In genomic region chr1:209869242-209870149, GRCh38 we compare ENCODE assay signal across 19 cellular contexts. TPM values are rescaled to one million over a fixed set of nuclear protein-coding genes. Genes with fewer than 3 reads are reported as not detected.
DNase-seq lines count a peak whose midpoint lies in the region; ATAC-seq and TF ChIP-seq lines count a peak whose summit lies in the region.
"Had no signal": no experiment of that assay in that cellular context is flagged by ENCODE, and none has a peak within 500 bp of the region (broad histone marks: within the 10 kb centered on the region; RNA-seq: fewer than 3 reads in every experiment).

No MANE protein-coding gene starts in this region.

- H3K27me3 Mint-ChIP-seq in natural killer cell (ENCODE audit: low read depth in 2 of 2) = peaks cover 15 to 44% of the 10 kb centered on the region in 2 donors

- peaks cover 7% of the 10 kb centered on the region for H3K36me3 Mint-ChIP-seq in natural killer cell

- DNase-seq in NCI-H82 (lab: John Stamatoyannopoulos, UW) (peak; percentile 50), NCI-H82 treated with DMSO at 0.1 percent for 48 hours (lab: John Stamatoyannopoulos, UW; ENCODE audit: unreplicated experiment) (no peak), dedifferentiated amniotic fluid mesenchymal stem cell (ENCODE audit: extremely low spot score) (peak; percentile 44), medulla oblongata (ENCODE audit: extremely low spot score) (peak; percentile 66), natural killer cell (no peak), mucosa of gallbladder (ENCODE audit: low spot score) (no peak), NCI-H1105 treated with DMSO at 0.1 percent for 48 hours (lab: John Stamatoyannopoulos, UW) (no peak)
- DNase-seq: activated naive CD4-positive, alpha-beta T cell treated with anti-CD3 and anti-CD28 coated beads, Interleukin-2, amount 50 U/mL, for 16 hours; activated T-cell treated with anti-CD3 and anti-CD28 coated beads, Interleukin-2, amount 50 U/mL, for 48 hours; GDM1; left ventricle myocardium superior; NCI-H2029; sigmoid colon; stimulated activated naive B cell treated with anti-CD40 and anti-IgM and Interleukin-4, amounts not matched to agents 10 μg/mL and 1 μg/mL and 100 μg/mL, for 72 hours; T1000; trophoblast cell had no signal

- H3K4me3 Mint-ChIP-seq in natural killer cell = no peak overlapping the region
- H3K4me3 Mint-ChIP-seq: IgD-negative memory B cell; stimulated activated naive B cell treated with anti-CD40 and anti-IgM and Interleukin-4, amounts not matched to agents 10 μg/mL and 1 μg/mL and 100 μg/mL, for 72 hours had no signal

- H3K4me1 Mint-ChIP-seq in natural killer cell = no peaks in the 10 kb centered on the region
- H3K4me1 Mint-ChIP-seq: IgD-negative memory B cell had no signal

- H3K9me3 Mint-ChIP-seq in natural killer cell = peaks cover 2 to 3% of the 10 kb centered on the region in 2 donors

- no peak for TF ChIP-seq CTCF in natural killer cell (IDR thresholded peaks at IDR 0.05)

- ATAC-seq in natural killer cell (no peak), GM21390 (IDR thresholded peaks at IDR 0.05; ENCODE audit: unreplicated experiment) (no peak)
- ATAC-seq: activated CD4-positive, CD25-positive, alpha-beta regulatory T cell treated with anti-CD3 and anti-CD28 coated beads, Interleukin-2, amount 50 U/mL, for 24 hours; left ventricle myocardium superior; stimulated activated naive B cell treated with anti-CD40 and anti-IgM and Interleukin-4, amounts not matched to agents 10 μg/mL and 1 μg/mL and 100 μg/mL, for 72 hours had no signal

- no peak overlapping the region for H3K27ac Mint-ChIP-seq in natural killer cell
- H3K27ac Mint-ChIP-seq: IgD-negative memory B cell; stimulated activated naive B cell treated with anti-CD40 and anti-IgM and Interleukin-4, amounts not matched to agents 10 μg/mL and 1 μg/mL and 100 μg/mL, for 72 hours had no signal

- intact Hi-C loops in natural killer cell (cut with micrococcal nuclease) = no loop called here

RNA-seq across cellular contexts. Expression of gene UTP25, which starts 41.7 kb away (rescaled TPM):
- total RNA-seq in natural killer cell (1 to 10 TPM; 6.0 to 8.9 (median 8.3) TPM), mucosa of gallbladder (5.0 TPM)

Comparison
In these comparisons a context has a peak if more than half of its experiments do, and no peak if none do; other contexts are left out.
1. DNase-seq: peak in NCI-H82 (single experiment), dedifferentiated amniotic fluid mesenchymal stem cell (single experiment) and medulla oblongata (single experiment); none in NCI-H82 treated with DMSO at 0.1 percent for 48 hours (single experiment), natural killer cell (single experiment), mucosa of gallbladder (single experiment) and NCI-H1105 treated with DMSO at 0.1 percent for 48 hours (single experiment).